Comparison of ENCODE assay signal across 5 cellular contexts in the genomic region with DNA sequence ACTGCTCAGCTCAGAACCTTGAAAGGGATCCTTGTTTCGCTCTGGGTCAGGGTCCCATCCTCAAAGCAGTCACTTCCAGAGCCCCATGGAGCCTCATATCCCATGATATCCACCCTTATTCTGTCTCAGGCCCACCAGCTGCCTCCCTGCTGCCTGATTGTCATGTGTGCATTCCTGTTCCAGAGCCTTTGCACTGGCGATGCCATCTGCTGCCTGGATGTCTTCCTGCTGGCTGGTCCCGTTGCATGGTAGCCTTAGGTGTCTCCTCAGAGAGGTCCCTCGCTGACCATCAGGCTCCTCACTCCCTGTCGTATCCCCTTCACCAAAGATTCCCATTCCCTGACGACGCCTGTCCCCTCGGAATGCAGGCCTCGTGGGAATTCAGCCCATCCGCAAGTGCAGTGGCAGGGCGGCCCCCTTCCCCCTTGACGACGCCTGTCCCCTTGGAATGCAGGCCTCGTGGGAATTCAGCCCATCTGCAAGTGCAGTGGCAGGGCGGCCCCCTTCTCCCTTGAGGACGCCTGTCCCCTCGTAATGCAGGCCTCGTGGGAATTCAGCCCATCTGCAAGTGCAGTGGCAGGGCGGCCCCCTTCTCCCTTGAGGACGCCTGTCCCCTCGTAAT. TPM values are rescaled to one million over a fixed set of nuclear protein-coding genes. Genes with fewer than 3 reads are reported as not detected.
"Had no signal": no experiment of that assay in that cellular context is flagged by ENCODE, and none has a peak within 500 bp of the region (broad histone marks: within the 10 kb centered on the region; RNA-seq: fewer than 3 reads in every experiment).

No MANE protein-coding gene starts in this region.

RNA-seq across cellular contexts. Expression of gene SLC26A1, which starts 6.1 kb away (rescaled TPM):
- total RNA-seq: activated CD4-positive, alpha-beta T cell treated with anti-CD3 and anti-CD28 coated beads, Interleukin-2, amount 10 ng/mL, durations not matched to agents 24 days and 14 days; esophagus mucosa; gastroesophageal sphincter; mammary epithelial cell; sigmoid colon had no signal
